ENCODE assay signal across 8 cellular contexts in the genomic region with DNA sequence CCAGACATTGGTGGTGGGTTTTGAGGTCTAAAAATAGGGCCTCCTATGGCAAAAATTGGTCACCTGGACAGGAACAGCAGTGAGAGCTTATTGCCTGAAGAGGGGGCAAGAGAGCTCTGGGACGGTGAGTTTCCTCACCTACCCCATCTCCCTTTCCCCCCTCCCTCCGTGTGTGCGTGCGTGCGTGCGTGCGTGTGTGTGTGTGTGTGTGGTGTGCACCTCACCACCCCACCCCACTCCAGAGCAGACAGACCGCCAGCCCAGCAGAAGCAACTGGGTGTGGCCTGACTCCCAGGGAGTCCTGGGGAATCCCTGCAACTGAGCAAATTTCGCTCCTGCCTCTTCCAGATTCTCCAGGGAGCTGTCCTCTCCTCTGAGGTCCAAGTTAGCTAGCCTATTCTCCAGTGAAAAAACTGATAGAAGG. TPM values are rescaled to one million over a fixed set of nuclear protein-coding genes. Genes with fewer than 3 reads are reported as not detected.
DNase-seq lines count a peak whose midpoint lies in the region; FAIRE-seq and TF ChIP-seq lines count a peak whose summit lies in the region.

No MANE protein-coding gene starts in this region.

- no peaks in the 10 kb centered on the region for H3K27me3 ChIP-seq in BJ (ENCODE audit: control insufficient read depth, insufficient read depth, low read length)
- no peaks in the 10 kb centered on the region for H3K27me3 ChIP-seq in iPS-20b (ENCODE audit: insufficient read depth, low read length)

- POLR2A ChIA-PET in BJ (lab: Charles Lee): no interaction called here

- in situ Hi-C loops in astrocyte of the cerebellum (cut with HindIII; ENCODE audit: low sequenced_read_pairs): no loop called here

- peak overlapping the region; percentile 97 for H3K27ac Mint-ChIP-seq in T-helper 2 cell treated with Interferon-gamma antibody and Interleukin-4, amounts not matched to agents 5 μg/mL and 100 μg/mL, for 36 hours

- no peak for FAIRE-seq in frontal cortex (lab: Jason Lieb, UNC)

- peaks cover 26% of the 10 kb centered on the region for H3K4me1 Mint-ChIP-seq in T-helper 2 cell treated with Interferon-gamma antibody and Interleukin-4, amounts not matched to agents 5 μg/mL and 100 μg/mL, for 36 hours (ENCODE audit: low read depth)

- H3K9me3 ChIP-seq in iPS-20b (ENCODE audit: insufficient read depth, low read depth, low read length): no peaks in the 10 kb centered on the region

- H3K9me3 Mint-ChIP-seq in T-helper 2 cell treated with Interferon-gamma antibody and Interleukin-4, amounts not matched to agents 5 μg/mL and 100 μg/mL, for 36 hours: no peaks in the 10 kb centered on the region

- peak overlapping the region; percentile 72 for H3K4me3 Mint-ChIP-seq in T-helper 2 cell treated with Interferon-gamma antibody and Interleukin-4, amounts not matched to agents 5 μg/mL and 100 μg/mL, for 36 hours

- H3K27ac ChIP-seq in iPS-20b (ENCODE audit: low read length): no peak overlapping the region

- CTCF ChIA-PET in BJ (lab: Yijun Ruan, JAX): interaction anchor here (0.6 to 3.6 kb wide), 15 partner anchors 8 to 211 kb away, joined by 3 to 27 read pairs (median 4); a partner anchor contains a TSS

- peak; percentile 65 for TF ChIP-seq CTCF in BJ (IDR thresholded peaks at IDR 0.05; ENCODE audit: insufficient read depth, low read depth, low read length)
- TF ChIP-seq CTCF in GM20000 (IDR thresholded peaks at IDR 0.05; ENCODE audit: extremely low read depth, missing control alignments): peak; percentile 65
- peak; percentile 67 for TF ChIP-seq CTCF in astrocyte of the cerebellum (IDR thresholded peaks at IDR 0.05; ENCODE audit: low read depth, low read length, missing control alignments)

- H3K36me3 ChIP-seq in BJ (ENCODE audit: control insufficient read depth, insufficient read depth, low read length): no peaks in the 10 kb centered on the region
- H3K36me3 ChIP-seq in iPS-20b (ENCODE audit: insufficient read depth, low read depth, low read length): no peaks in the 10 kb centered on the region

- H3K36me3 Mint-ChIP-seq in T-helper 2 cell treated with Interferon-gamma antibody and Interleukin-4, amounts not matched to agents 5 μg/mL and 100 μg/mL, for 36 hours (ENCODE audit: low read depth): peaks cover 4% of the 10 kb centered on the region

- no peaks in the 10 kb centered on the region; the same call in 1 of the 2 replicates for H3K4me1 ChIP-seq in iPS-20b (ENCODE audit: insufficient read depth, low read length)

- H3K4me3 ChIP-seq in BJ (ENCODE audit: low read depth, low read length) (no peak overlapping the region), astrocyte of the cerebellum (ENCODE audit: low read depth, low read length) (no peak overlapping the region), iPS-20b (ENCODE audit: low read length) (peak overlapping the region; percentile 13; the same call in 1 of the 2 replicates)

- H3K27me3 Mint-ChIP-seq in T-helper 2 cell treated with Interferon-gamma antibody and Interleukin-4, amounts not matched to agents 5 μg/mL and 100 μg/mL, for 36 hours (ENCODE audit: low read depth): no peaks in the 10 kb centered on the region

- no peak overlapping the region for H3K9ac ChIP-seq in iPS-20b (ENCODE audit: low read depth, low read length)

- DNase-seq in BJ (ENCODE audit: low read depth): peak; percentile 5
- DNase-seq in GM20000 (ENCODE audit: low spot score): peak; percentile 45
- DNase-seq in NCI-H1048 (lab: John Stamatoyannopoulos, UW): peak; percentile 11
- peak; percentile 68 for DNase-seq in T-helper 2 cell treated with Interferon-gamma antibody and Interleukin-4, amounts not matched to agents 5 μg/mL and 100 μg/mL, for 36 hours (ENCODE audit: low spot score)
- no peak for DNase-seq in astrocyte of the cerebellum (ENCODE audit: low read depth)
- peak; percentile 42 for DNase-seq in stimulated activated CD4-positive, alpha-beta T cell treated with anti-CD3 and anti-CD28 coated beads, Interleukin-12 subunit alpha, Interleukin-12 subunit beta, amount 100 ng/mL, for 4 hours
- no peak for DNase-seq in frontal cortex (ENCODE audit: low spot score in 2 of 2)

RNA-seq across cellular contexts. Expression of a gene that starts 44.7 kb away (rescaled TPM):
- polyA plus RNA-seq in BJ (2011; rRNA removed): 50.1 and 64.9 TPM in 2 replicates
- polyA minus RNA-seq in BJ (2011; rRNA and poly(A)+ RNA removed): 22.1 and 32.3 TPM in 2 replicates
- total RNA-seq in frontal cortex: 20.8 TPM

Comparison
In these comparisons a context has a peak if more than half of its experiments do, and no peak if none do; other contexts are left out.
1. DNase-seq: peak in BJ (single experiment), GM20000 (single experiment), NCI-H1048 (single experiment), T-helper 2 cell treated with Interferon-gamma antibody and Interleukin-4, amounts not matched to agents 5 μg/mL and 100 μg/mL, for 36 hours (single experiment) and stimulated activated CD4-positive, alpha-beta T cell treated with anti-CD3 and anti-CD28 coated beads, Interleukin-12 subunit alpha, Interleukin-12 subunit beta, amount 100 ng/mL, for 4 hours (single experiment); none in astrocyte of the cerebellum (single experiment) and frontal cortex (0 of 2).
2. Peak in every context shown above with its lines, with median percentiles within 50 percentile points of each other: CTCF ChIP-seq.